ENCODE assay signal across 7 cellular contexts in genomic region chr3:160403028-160403545, GRCh38. TPM values are rescaled to one million over a fixed set of nuclear protein-coding genes. Genes with fewer than 3 reads are reported as not detected.
DNase-seq lines count a peak whose midpoint lies in the region; ATAC-seq and TF ChIP-seq lines count a peak whose summit lies in the region.

No MANE protein-coding gene starts in this region.

- H3K4me1 ChIP-seq in neuron (ENCODE audit: insufficient read depth, low read length), result peaks cover 41% of the 10 kb centered on the region

- H3K36me3 ChIP-seq in GM06990 (ENCODE audit: control insufficient read depth, insufficient read depth, low read length) (no peaks in the 10 kb centered on the region), neuron (ENCODE audit: insufficient read depth, low read length) (peaks cover 41% of the 10 kb centered on the region)

- peak overlapping the region; percentile 95 for H3K4me3 ChIP-seq in GM06990 (replicated peaks; ENCODE audit: low read depth, low read length)
- H3K4me3 ChIP-seq in NB4 (ENCODE audit: low read depth, low read length), result peak overlapping the region; percentile 79
- H3K4me3 ChIP-seq in cardiac fibroblast (replicated peaks in 1 of 2; ENCODE audit: low read depth in 2 of 2, low read length in 2 of 2), result peak overlapping the region; percentile 61 to 89
- peak overlapping the region; percentile 100 for H3K4me3 ChIP-seq in neuron (ENCODE audit: low read length)

- DNase-seq in GM06990 (ENCODE audit: extremely low read depth, insufficient read length) (no peak), NB4 (ENCODE audit: low read depth) (no peak), cardiac fibroblast (ENCODE audit: low read depth in 2 of 2) (peak; percentile 27 to 49), NCI-H82 treated with DMSO at 0.1 percent for 48 hours (lab: John Stamatoyannopoulos, UW; ENCODE audit: unreplicated experiment) (no peak), NCI-H524 (lab: John Stamatoyannopoulos, UW) (no peak)

- no peaks in the 10 kb centered on the region for H3K27me3 ChIP-seq in GM06990 (replicated peaks; ENCODE audit: control insufficient read depth, insufficient read depth, low read length)
- H3K27me3 ChIP-seq in neuron (ENCODE audit: insufficient read depth, low read length), result no peaks in the 10 kb centered on the region

- TF ChIP-seq CTCF in GM06990 (IDR thresholded peaks at IDR 0.05; ENCODE audit: insufficient read depth, low read length, poor library complexity, severe bottlenecking), result no peak
- no peak for TF ChIP-seq CTCF in NB4 (IDR thresholded peaks at IDR 0.05; ENCODE audit: low read depth, low read length)
- no peak for TF ChIP-seq CTCF in cardiac fibroblast (IDR thresholded peaks at IDR 0.05; ENCODE audit: low read depth, low read length)

- no peaks in the 10 kb centered on the region for H3K9me3 ChIP-seq in neuron (ENCODE audit: low read length)

- no peak overlapping the region for H2AFZ ChIP-seq in neuron (ENCODE audit: low read depth, low read length)

- TF ChIP-seq POLR2A in NB4 (IDR thresholded peaks at IDR 0.05; ENCODE audit: extremely low read depth, insufficient read length), result no peak

- no peak for ATAC-seq in esophagus mucosa

RNA-seq across cellular contexts. Expression of gene SMC4, which starts 3.6 kb away (rescaled TPM):
- 75.4 TPM for total RNA-seq in esophagus mucosa

RNA-seq across cellular contexts. Expression of gene IFT80, which starts 4.1 kb away (rescaled TPM):
- total RNA-seq in esophagus mucosa, result 11.0 TPM

RNA-seq across cellular contexts. Expression of gene TRIM59, which starts 46.5 kb away (rescaled TPM):
- total RNA-seq in esophagus mucosa, result 10.3 TPM

Comparison
In these comparisons a context has a peak if more than half of its experiments do, and no peak if none do; other contexts are left out.
1. DNase-seq: peak in cardiac fibroblast (2 of 2); none in GM06990 (single experiment), NB4 (single experiment), NCI-H82 treated with DMSO at 0.1 percent for 48 hours (single experiment) and NCI-H524 (0 of 2).
2. Peak in every context shown above with its lines, with median percentiles within 50 percentile points of each other: H3K4me3 ChIP-seq.